In genomic region chr1:8396083-8396911, GRCh38 we compare ENCODE assay signal across 8 cellular contexts.
A peak's percentile ranks its signal among the peaks of the same experiment; 100 is the strongest.
DNase-seq lines count a peak whose midpoint lies in the region; ATAC-seq and TF ChIP-seq lines count a peak whose summit lies in the region.

No MANE protein-coding gene starts in this region.

- H3K4me1 Mint-ChIP-seq in nephron progenitor cell, result peaks cover 72% of the 10 kb centered on the region

- H3K4me2 ChIP-seq in BLaER1, result peak overlapping the region; percentile 89
- H3K4me2 ChIP-seq in OCI-LY1 (ENCODE audit: low read length), result peak overlapping the region; percentile 52

- no peak overlapping the region for H3K4me3 Mint-ChIP-seq in nephron progenitor cell

- TF ChIP-seq CTCF in OCI-LY1 (IDR thresholded peaks at IDR 0.05; ENCODE audit: low read length), result no peak
- TF ChIP-seq CTCF in nephron progenitor cell (IDR thresholded peaks at IDR 0.05), result no peak

- no peaks in the 10 kb centered on the region for H3K9me2 ChIP-seq in OCI-LY1 (ENCODE audit: low read depth, low read length)

- H3K27ac ChIP-seq in BLaER1 (peak overlapping the region; percentile 57), OCI-LY1 (ENCODE audit: low read depth, low read length, poor library complexity, severe bottlenecking) (peak overlapping the region; percentile 75), ectodermal cell (ENCODE audit: insufficient read depth, low read depth, low read length, poor library complexity, severe bottlenecking) (peak overlapping the region; percentile 79)

- H3K9ac ChIP-seq in BLaER1, result peak overlapping the region; percentile 37; the same call in 1 of the 2 replicates
- no peak overlapping the region; the same call in 1 of the 2 replicates for H3K9ac ChIP-seq in OCI-LY1 (ENCODE audit: low read length)

- ATAC-seq in GM19023 (IDR thresholded peaks at IDR 0.05; ENCODE audit: unreplicated experiment) (no peak), HG02852 (IDR thresholded peaks at IDR 0.05; ENCODE audit: unreplicated experiment) (no peak)

- peaks cover 85% of the 10 kb centered on the region for H4K20me1 ChIP-seq in BLaER1
- H4K20me1 ChIP-seq in OCI-LY1 (ENCODE audit: insufficient read depth, low read length), result no peaks in the 10 kb centered on the region; the same call in none of the 2 replicates

- peaks cover 86% of the 10 kb centered on the region for H3K79me2 ChIP-seq in OCI-LY1 (ENCODE audit: insufficient read depth, low read length)

- no peaks in the 10 kb centered on the region for H3K27me3 Mint-ChIP-seq in nephron progenitor cell (ENCODE audit: low read depth, poor library complexity)

- peak overlapping the region; percentile 46 for H3K4me3 ChIP-seq in BLaER1
- peak overlapping the region; percentile 1 for H3K4me3 ChIP-seq in OCI-LY1 (ENCODE audit: low read depth, low read length, poor library complexity, severe bottlenecking)
- no peak overlapping the region for H3K4me3 ChIP-seq in ectodermal cell (ENCODE audit: insufficient read depth, low read depth, low read length)

- no peak for DNase-seq in nephron progenitor cell
- DNase-seq in GDM1 (lab: John Stamatoyannopoulos, UW), result no peak
- DNase-seq in posterior cingulate gyrus, result no peak

- H3K36me3 ChIP-seq in BLaER1 (peaks cover 23% of the 10 kb centered on the region), OCI-LY1 (ENCODE audit: insufficient read depth, low read length) (peaks cover 89% of the 10 kb centered on the region), ectodermal cell (ENCODE audit: control insufficient read depth, insufficient read depth, low read length) (no peaks in the 10 kb centered on the region)

- H3K9me3 ChIP-seq in BLaER1, result peaks cover 6% of the 10 kb centered on the region; the same call in 1 of the 2 replicates
- H3K9me3 ChIP-seq in OCI-LY1 (ENCODE audit: low read length), result no peaks in the 10 kb centered on the region
- no peaks in the 10 kb centered on the region for H3K9me3 ChIP-seq in ectodermal cell (ENCODE audit: control insufficient read depth, low read length)

- H3K4me1 ChIP-seq in BLaER1 (peaks cover 63% of the 10 kb centered on the region), OCI-LY1 (ENCODE audit: insufficient read depth, low read length, severe bottlenecking) (peaks cover 56% of the 10 kb centered on the region), ectodermal cell (ENCODE audit: control insufficient read depth, insufficient read depth, low read length) (peaks cover 24% of the 10 kb centered on the region)

- WGBS in ectodermal cell, 2 experiments, result 68 to 76% methylated on average over 6 to 7 of the region's 8 CpGs

- H3K9me3 Mint-ChIP-seq in nephron progenitor cell, result peaks cover 5% of the 10 kb centered on the region

- peak overlapping the region; percentile 90 for H3K27ac Mint-ChIP-seq in nephron progenitor cell

- no peaks in the 10 kb centered on the region; the same call in 1 of the 2 replicates for H3F3A ChIP-seq in OCI-LY1 (ENCODE audit: insufficient read depth, low read length)

- peaks cover 81% of the 10 kb centered on the region for H3K36me3 Mint-ChIP-seq in nephron progenitor cell (ENCODE audit: low read depth)

- intact Hi-C loops in posterior cingulate gyrus (cut with DNase I), result no loop called here

- H2AFZ ChIP-seq in OCI-LY1 (ENCODE audit: low read length), result no peak overlapping the region

- H3K27me3 ChIP-seq in BLaER1, result no peaks in the 10 kb centered on the region
- H3K27me3 ChIP-seq in OCI-LY1 (ENCODE audit: insufficient read depth, low read length), result no peaks in the 10 kb centered on the region
- H3K27me3 ChIP-seq in ectodermal cell (ENCODE audit: control insufficient read depth, insufficient read depth, low read length, poor library complexity, severe bottlenecking), result no peaks in the 10 kb centered on the region
